1 cellular context compared by ENCODE assay signal in the genomic region with DNA sequence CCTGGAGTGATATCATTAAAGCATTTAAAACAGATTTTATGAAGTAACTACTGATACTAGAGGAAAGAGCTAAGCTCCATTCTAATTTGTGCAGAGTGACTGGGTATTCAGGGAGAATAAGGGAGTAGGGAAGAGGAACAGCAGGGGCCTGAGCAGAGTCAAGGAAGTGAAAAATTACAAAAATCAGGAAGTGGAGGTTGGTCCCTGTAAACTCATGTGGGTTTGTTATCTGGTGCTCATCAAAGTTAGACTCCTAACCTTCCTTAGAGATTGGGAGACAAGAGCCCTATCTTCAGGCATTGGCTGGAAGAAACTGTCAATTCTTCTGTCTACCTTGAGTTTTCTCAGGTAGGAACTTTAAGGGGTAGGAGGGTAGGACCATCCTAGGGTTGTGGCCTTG.
TF ChIP-seq lines count a peak whose summit lies in the region.

No MANE protein-coding gene starts in this region.

TF ChIP-seq in K562, 482 proteins besides CTCF, POLR2A, EP300 and RAD21:
- 0 out of 2 replicates have a peak, but pooled peaks have one; percentile 36 for TF ChIP-seq ELF1 (tag; IDR thresholded peaks at IDR 0.05)
- TF ChIP-seq SIX5 (IDR thresholded peaks at IDR 0.05; ENCODE audit: borderline replicate concordance in 1 of 2, insufficient read depth in 1 of 2, low read depth in 1 of 2, low read length in 2 of 2) = no peak
- TF ChIP-seq SPI1 (IDR thresholded peaks at IDR 0.05; ENCODE audit: borderline replicate concordance, low read depth, low read length) = peak; percentile 63; the same call in 1 of the 2 replicates
- TF ChIP-seq, protein P1, sequence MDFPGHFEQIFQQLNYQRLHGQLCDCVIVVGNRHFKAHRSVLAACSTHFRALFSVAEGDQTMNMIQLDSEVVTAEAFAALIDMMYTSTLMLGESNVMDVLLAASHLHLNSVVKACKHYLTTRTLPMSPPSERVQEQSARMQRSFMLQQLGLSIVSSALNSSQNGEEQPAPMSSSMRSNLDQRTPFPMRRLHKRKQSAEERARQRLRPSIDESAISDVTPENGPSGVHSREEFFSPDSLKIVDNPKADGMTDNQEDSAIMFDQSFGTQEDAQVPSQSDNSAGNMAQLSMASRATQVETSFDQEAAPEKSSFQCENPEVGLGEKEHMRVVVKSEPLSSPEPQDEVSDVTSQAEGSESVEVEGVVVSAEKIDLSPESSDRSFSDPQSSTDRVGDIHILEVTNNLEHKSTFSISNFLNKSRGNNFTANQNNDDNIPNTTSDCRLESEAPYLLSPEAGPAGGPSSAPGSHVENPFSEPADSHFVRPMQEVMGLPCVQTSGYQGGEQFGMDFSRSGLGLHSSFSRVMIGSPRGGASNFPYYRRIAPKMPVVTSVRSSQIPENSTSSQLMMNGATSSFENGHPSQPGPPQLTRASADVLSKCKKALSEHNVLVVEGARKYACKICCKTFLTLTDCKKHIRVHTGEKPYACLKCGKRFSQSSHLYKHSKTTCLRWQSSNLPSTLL (IDR thresholded peaks at IDR 0.05) = no peak
- no peak for TF ChIP-seq DPF2 (IDR thresholded peaks at IDR 0.05)
- TF ChIP-seq GTF2F1 (IDR thresholded peaks at IDR 0.05; ENCODE audit: low read depth, low read length) = no peak
- no peak for TF ChIP-seq SAFB2 (IDR thresholded peaks at IDR 0.05; ENCODE audit: borderline replicate concordance, low read depth, low read length, severe bottlenecking)
- TF ChIP-seq, protein P2, sequence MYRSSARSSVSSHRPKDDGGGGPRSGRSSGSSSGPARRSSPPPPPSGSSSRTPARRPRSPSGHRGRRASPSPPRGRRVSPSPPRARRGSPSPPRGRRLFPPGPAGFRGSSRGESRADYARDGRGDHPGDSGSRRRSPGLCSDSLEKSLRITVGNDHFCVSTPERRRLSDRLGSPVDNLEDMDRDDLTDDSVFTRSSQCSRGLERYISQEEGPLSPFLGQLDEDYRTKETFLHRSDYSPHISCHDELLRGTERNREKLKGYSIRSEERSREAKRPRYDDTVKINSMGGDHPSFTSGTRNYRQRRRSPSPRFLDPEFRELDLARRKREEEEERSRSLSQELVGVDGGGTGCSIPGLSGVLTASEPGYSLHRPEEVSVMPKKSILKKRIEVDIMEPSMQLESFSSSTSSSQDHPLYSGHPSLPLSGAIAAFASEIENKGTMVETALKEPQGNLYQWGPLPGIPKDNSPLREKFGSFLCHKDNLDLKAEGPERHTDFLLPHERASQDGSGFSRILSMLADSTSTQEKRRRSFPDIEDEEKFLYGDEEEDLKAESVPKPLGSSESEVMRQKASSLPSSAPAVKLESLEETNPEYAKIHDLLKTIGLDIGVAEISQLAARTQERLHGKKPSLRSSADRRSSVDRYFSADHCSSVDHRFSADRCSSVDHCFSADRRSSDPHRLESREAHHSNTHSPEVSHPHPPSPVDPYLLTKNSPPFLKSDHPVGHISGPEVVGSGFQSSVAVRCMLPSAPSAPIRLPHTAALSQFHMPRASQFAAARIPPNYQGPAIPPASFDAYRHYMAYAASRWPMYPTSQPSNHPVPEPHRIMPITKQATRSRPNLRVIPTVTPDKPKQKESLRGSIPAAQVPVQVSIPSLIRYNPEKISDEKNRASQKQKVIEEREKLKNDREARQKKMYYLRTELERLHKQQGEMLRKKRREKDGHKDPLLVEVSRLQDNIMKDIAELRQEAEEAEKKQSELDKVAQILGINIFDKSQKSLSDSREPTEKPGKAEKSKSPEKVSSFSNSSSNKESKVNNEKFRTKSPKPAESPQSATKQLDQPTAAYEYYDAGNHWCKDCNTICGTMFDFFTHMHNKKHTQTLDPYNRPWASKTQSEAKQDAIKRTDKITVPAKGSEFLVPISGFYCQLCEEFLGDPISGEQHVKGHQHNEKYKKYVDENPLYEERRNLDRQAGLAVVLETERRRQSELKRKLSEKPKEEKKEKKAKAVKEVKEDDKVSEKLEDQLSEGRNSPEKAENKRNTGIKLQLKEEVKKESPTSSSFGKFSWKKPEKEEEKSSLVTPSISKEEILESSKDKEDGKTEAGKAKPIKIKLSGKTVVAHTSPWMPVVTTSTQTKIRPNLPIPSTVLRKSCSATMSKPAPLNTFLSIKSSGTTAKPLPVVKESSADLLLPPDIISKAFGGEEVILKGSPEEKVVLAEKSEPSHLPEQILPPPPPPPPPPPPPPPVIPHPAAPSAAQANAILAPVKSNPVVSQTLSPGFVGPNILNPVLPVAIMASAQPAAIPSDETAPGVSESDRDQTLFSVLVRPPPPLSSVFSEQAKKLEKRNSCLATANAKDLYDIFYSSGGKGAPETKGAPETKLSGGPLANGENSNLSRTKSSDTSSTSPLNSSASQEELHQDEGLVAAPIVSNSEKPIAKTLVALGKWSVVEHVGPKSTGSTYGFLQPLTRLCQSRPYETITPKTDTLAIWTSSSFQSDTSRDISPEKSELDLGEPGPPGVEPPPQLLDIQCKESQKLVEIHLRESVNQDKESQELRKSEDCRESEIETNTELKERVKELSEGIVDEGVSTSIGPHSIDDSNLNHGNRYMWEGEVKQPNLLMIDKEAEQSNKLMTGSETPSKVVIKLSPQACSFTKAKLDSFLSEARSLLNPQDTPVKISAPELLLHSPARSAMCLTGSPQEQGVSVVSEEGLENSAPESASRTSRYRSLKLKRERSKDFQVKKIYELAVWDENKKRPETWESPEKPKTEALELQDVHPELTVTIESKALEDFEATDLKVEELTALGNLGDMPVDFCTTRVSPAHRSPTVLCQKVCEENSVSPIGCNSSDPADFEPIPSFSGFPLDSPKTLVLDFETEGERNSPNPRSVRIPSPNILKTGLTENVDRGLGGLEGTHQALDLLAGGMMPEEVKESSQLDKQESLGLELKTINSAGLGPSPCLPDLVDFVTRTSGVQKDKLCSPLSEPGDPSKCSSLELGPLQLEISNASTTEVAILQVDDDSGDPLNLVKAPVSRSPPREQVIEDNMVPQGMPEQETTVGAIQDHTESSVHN (IDR thresholded peaks at IDR 0.05; ENCODE audit: borderline replicate concordance in 1 of 2, low read depth in 1 of 2) = no peak
TF ChIP-seq in K562: peak in this region for 2.
